8 cellular contexts compared by ENCODE assay signal in the genomic region with DNA sequence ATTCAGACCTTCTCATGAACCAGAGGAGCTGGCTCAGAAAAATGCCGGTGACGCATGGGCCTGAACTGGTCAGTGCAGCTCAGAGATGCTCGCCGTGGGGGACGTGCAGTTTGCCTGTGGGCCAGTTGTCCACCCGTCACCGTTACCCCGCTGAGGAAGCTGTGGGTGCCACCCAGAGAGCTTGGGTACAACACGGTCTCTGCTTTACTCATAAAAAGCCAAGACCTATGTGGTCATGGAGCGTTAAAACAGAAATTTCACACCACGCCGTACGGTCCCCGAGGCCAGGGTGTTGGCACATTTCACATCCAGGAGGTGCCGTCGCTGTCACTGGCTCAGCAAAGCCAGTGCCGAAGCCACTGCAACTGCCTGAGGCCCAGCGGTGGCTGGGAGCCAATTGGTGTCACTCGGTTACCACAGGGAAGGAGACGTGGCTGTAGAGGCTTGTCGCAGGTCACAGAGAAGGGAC.
A peak's percentile ranks its signal among the peaks of the same experiment; 100 is the strongest.
DNase-seq lines count a peak whose midpoint lies in the region; ATAC-seq lines count a peak whose summit lies in the region.

No MANE protein-coding gene starts in this region.

- H3K27me3 ChIP-seq in right cardiac atrium (ENCODE audit: control insufficient read depth, insufficient read depth) = no peaks in the 10 kb centered on the region

- H3K27ac ChIP-seq in right cardiac atrium (ENCODE audit: low read length) = peak overlapping the region; percentile 51

- WGBS in right cardiac atrium = 51% methylated on average over 21 of the region's 21 CpGs

- peak; percentile 78 for DNase-seq in stimulated activated CD4-positive, alpha-beta T cell treated with anti-CD3 and anti-CD28 coated beads, Interleukin-15, amount 100 ng/mL, for 24 hours
- DNase-seq in stimulated activated CD4-positive, alpha-beta T cell treated with anti-CD3 and anti-CD28 coated beads, Interleukin-4, amount 100 ng/mL, for 4 hours = no peak
- DNase-seq in activated CD8-positive, alpha-beta memory T cell treated with anti-CD3 and anti-CD28 coated beads, Interleukin-2, amount 50 U/mL, for 48 hours = peak; percentile 90
- DNase-seq in right cardiac atrium = peak; percentile 80 to 90 (median 86)
- peak; percentile 73 to 77 for DNase-seq in stimulated activated CD8-positive, alpha-beta memory T cell treated with anti-CD3 and anti-CD28 coated beads, Interleukin-2, amount 100 ng/mL, for 48 hours (ENCODE audit: low read depth in 2 of 2)
- DNase-seq in kidney glomerular epithelial cell (lab: John Stamatoyannopoulos, UW) = no peak
- DNase-seq in A172 (ENCODE audit: low spot score) = no peak
- no peak for DNase-seq in NAMALWA (ENCODE audit: low spot score)

- intact Hi-C loops in right cardiac atrium (cut with DNase I) = no loop called here

- H3K4me3 ChIP-seq in right cardiac atrium (ENCODE audit: low read length) = no peak overlapping the region

- H3K9me3 ChIP-seq in right cardiac atrium (ENCODE audit: control insufficient read depth, low read length) = no peaks in the 10 kb centered on the region

- peaks cover 16% of the 10 kb centered on the region for H3K4me1 ChIP-seq in right cardiac atrium (ENCODE audit: control insufficient read depth, insufficient read depth, low read length)

- ATAC-seq in right cardiac atrium = peak; percentile 25 to 35

Comparison
In these comparisons a context has a peak if more than half of its experiments do, and no peak if none do; other contexts are left out.
1. DNase-seq: peak in stimulated activated CD4-positive, alpha-beta T cell treated with anti-CD3 and anti-CD28 coated beads, Interleukin-15, amount 100 ng/mL, for 24 hours (single experiment), activated CD8-positive, alpha-beta memory T cell treated with anti-CD3 and anti-CD28 coated beads, Interleukin-2, amount 50 U/mL, for 48 hours (single experiment), right cardiac atrium (3 of 3) and stimulated activated CD8-positive, alpha-beta memory T cell treated with anti-CD3 and anti-CD28 coated beads, Interleukin-2, amount 100 ng/mL, for 48 hours (2 of 2); none in stimulated activated CD4-positive, alpha-beta T cell treated with anti-CD3 and anti-CD28 coated beads, Interleukin-4, amount 100 ng/mL, for 4 hours (0 of 2), kidney glomerular epithelial cell (single experiment), A172 (single experiment) and NAMALWA (single experiment).